Comparison of ENCODE assay signal across 15 cellular contexts in the genomic region with DNA sequence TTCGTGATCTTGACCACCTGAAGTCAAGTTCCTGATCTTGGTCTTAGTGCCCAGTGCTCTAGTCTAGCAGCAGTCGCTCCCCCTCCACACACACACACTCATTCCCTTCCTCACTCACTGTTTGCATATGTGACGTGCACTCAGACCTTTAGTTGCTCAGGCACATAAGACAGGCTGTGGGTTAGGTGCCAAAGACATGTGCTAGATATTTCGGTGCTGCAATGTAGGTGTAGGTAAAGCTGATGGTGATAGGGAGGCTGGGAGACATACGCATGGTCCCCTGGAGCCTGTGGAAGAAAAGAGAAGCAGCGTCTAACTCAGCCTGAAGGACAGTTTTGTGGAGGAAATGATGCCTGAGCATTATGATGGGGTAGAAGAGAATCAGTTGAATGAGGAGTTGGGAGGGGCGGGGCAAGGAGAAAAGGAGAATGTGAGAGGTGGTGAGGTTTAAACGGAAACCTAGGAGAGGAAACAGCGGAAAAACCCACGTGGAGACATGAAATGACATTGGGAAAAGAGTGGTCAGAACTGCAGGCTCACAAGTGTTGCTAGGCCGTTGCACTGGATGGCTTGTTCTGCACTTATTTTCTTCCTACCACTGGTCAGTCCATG. TPM values are rescaled to one million over a fixed set of nuclear protein-coding genes. Genes with fewer than 3 reads are reported as not detected.
DNase-seq lines count a peak whose midpoint lies in the region; ATAC-seq and TF ChIP-seq lines count a peak whose summit lies in the region.
"Had no signal": no experiment of that assay in that cellular context is flagged by ENCODE, and none has a peak within 500 bp of the region (broad histone marks: within the 10 kb centered on the region; RNA-seq: fewer than 3 reads in every experiment).

No MANE protein-coding gene starts in this region.

- H3K4me3 Mint-ChIP-seq in activated CD4-positive, alpha-beta T cell treated with anti-CD3 and anti-CD28 coated beads for 36 hours: peak overlapping the region; percentile 34
- no peak overlapping the region; a peak in 1 of 5 replicates for H3K4me3 Mint-ChIP-seq in H9
- H3K4me3 Mint-ChIP-seq in activated T-helper 17 cell treated with anti-CD3 and anti-CD28 coated beads, Interleukin-2, amount 50 U/mL, for 72 hours: peak overlapping the region; percentile 86
- peak overlapping the region; percentile 23 to 93 (median 72) for H3K4me3 Mint-ChIP-seq in naive thymus-derived CD8-positive, alpha-beta T cell
- H3K4me3 Mint-ChIP-seq: type B pancreatic cell had no signal

- peaks cover 13% of the 10 kb centered on the region for H3K23me2 ChIP-seq in H9 (ENCODE audit: insufficient read length, low read depth, low read length, poor library complexity, severe bottlenecking)

- H3K4me1 ChIP-seq in H9 (ENCODE audit: insufficient read depth, low read length): peaks cover 25% of the 10 kb centered on the region; the same call in 1 of the 2 replicates

- H2BK20ac ChIP-seq in H9 (ENCODE audit: low read depth, low read length, poor library complexity, severe bottlenecking): no peak overlapping the region

- peaks cover 28% of the 10 kb centered on the region; the same call in 1 of the 2 replicates for H3K79me2 ChIP-seq in H9 (ENCODE audit: insufficient read depth, low read length)

- H3K4ac ChIP-seq in H9 (ENCODE audit: low read depth, low read length): no peak overlapping the region

- peak overlapping the region; percentile 84 for H3K23ac ChIP-seq in H9 (ENCODE audit: insufficient read length, low read depth, low read length)

- no peak overlapping the region for H4K8ac ChIP-seq in H9 (replicated peaks; ENCODE audit: insufficient read length, low read depth, low read length)

- H3K4me1 Mint-ChIP-seq in activated CD4-positive, alpha-beta T cell treated with anti-CD3 and anti-CD28 coated beads for 36 hours: peaks cover 73% of the 10 kb centered on the region
- H3K4me1 Mint-ChIP-seq in H9: peaks cover 60 to 72% of the 10 kb centered on the region in 2 experiments
- H3K4me1 Mint-ChIP-seq in activated T-helper 17 cell treated with anti-CD3 and anti-CD28 coated beads, Interleukin-2, amount 50 U/mL, for 72 hours: peaks cover 53% of the 10 kb centered on the region
- H3K4me1 Mint-ChIP-seq in naive thymus-derived CD8-positive, alpha-beta T cell: peaks cover 50 to 85% (median 80%) of the 10 kb centered on the region in 4 donors

- H2AFZ ChIP-seq in H9 (ENCODE audit: low read length): no peak overlapping the region

- H2BK120ac ChIP-seq in H9 (ENCODE audit: low read depth, low read length, poor library complexity, severe bottlenecking): no peak overlapping the region

- H2BK5ac ChIP-seq in H9 (ENCODE audit: insufficient read length, low read length): no peak overlapping the region

- WGBS in H9 (ENCODE audit: extremely low coverage, insufficient read length, low lambda C conversion rate): 100% methylated on average over 2 of the region's 11 CpGs

- peak overlapping the region; percentile 54 for H3K4me2 ChIP-seq in H9 (ENCODE audit: insufficient read depth, insufficient read length, low read length)
- H3K4me2 ChIP-seq: A549 had no signal

- peak; percentile 35 for ATAC-seq in activated CD4-positive, alpha-beta T cell treated with anti-CD3 and anti-CD28 coated beads for 36 hours
- ATAC-seq in activated T-helper 17 cell treated with anti-CD3 and anti-CD28 coated beads, Interleukin-2, amount 50 U/mL, for 72 hours (replicated peaks): peak; percentile 58
- ATAC-seq in naive thymus-derived CD8-positive, alpha-beta T cell: no peak
- ATAC-seq in GM21619 (IDR thresholded peaks at IDR 0.05; ENCODE audit: unreplicated experiment): no peak
- ATAC-seq in GM19324 (IDR thresholded peaks at IDR 0.05; ENCODE audit: low FRiP score, unreplicated experiment): no peak
- no peak for ATAC-seq in GM18520 (IDR thresholded peaks at IDR 0.05; ENCODE audit: unreplicated experiment)
- ATAC-seq: A549 had no signal

- POLR2A ChIA-PET in activated CD4-positive, alpha-beta T cell treated with anti-CD3 and anti-CD28 coated beads for 36 hours (lab: Charles Lee): no interaction called here
- POLR2A ChIA-PET in naive thymus-derived CD8-positive, alpha-beta T cell (lab: Charles Lee): interaction anchor here (1.2 kb wide), 1 partner anchor 26 kb away, joined by 4 read pairs; no protein-coding TSS in a partner anchor

- no peak overlapping the region for H3T11ph ChIP-seq in H9 (ENCODE audit: low read length)

- H3K27ac ChIP-seq in H9 (ENCODE audit: insufficient read length, low read depth, low read length): no peak overlapping the region
- H3K27ac ChIP-seq: A549, ovary, SJSA1 had no signal

- H4K91ac ChIP-seq in H9 (ENCODE audit: insufficient read length, low read depth, low read length): no peak overlapping the region

- no peak overlapping the region for H2BK15ac ChIP-seq in H9 (ENCODE audit: low read depth, low read length)

- DNase-seq in activated CD4-positive, alpha-beta T cell treated with anti-CD3 and anti-CD28 coated beads for 36 hours: peak; percentile 58
- DNase-seq in activated CD4-positive, alpha-beta T cell treated with anti-CD3 and anti-CD28 coated beads, Interleukin-2, amount 50 U/mL, for 1 hour: no peak
- DNase-seq in H9: no peak
- DNase-seq in naive thymus-derived CD8-positive, alpha-beta T cell: no peak
- DNase-seq: hippocampal formation, Kasumi-1, NCI-H2081 treated with DMSO at 0.1 percent for 48 hours, ovary had no signal

- no peak overlapping the region for H3K56ac ChIP-seq in H9 (ENCODE audit: insufficient read length, low read depth, low read length)

- peaks cover 3% of the 10 kb centered on the region for H4K20me1 ChIP-seq in H9 (ENCODE audit: control insufficient read depth, insufficient read depth, insufficient read length)

- H3K9me3 ChIP-seq in H9 (ENCODE audit: control insufficient read depth, low read depth, low read length): no peaks in the 10 kb centered on the region
- H3K9me3 ChIP-seq: A549, ovary, SJSA1 had no signal

- CTCF ChIA-PET in activated CD4-positive, alpha-beta T cell treated with anti-CD3 and anti-CD28 coated beads for 36 hours (lab: Charles Lee): interaction anchor here (1.2 to 1.5 kb wide), 2 partner anchors 50 to 63 kb away, joined by 3 read pairs; no protein-coding TSS in a partner anchor

- H3K36me3 Mint-ChIP-seq in activated CD4-positive, alpha-beta T cell treated with anti-CD3 and anti-CD28 coated beads for 36 hours (ENCODE audit: low read depth): peaks cover 10% of the 10 kb centered on the region
- H3K36me3 Mint-ChIP-seq in H9 (ENCODE audit: insufficient read depth in 1 of 3, low read depth in 3 of 3): 0 out of 7 replicates have a peak, but pooled peaks cover 0 to 3% (median 0%) of the 10 kb centered on the region in 3 experiments
- H3K36me3 Mint-ChIP-seq in activated T-helper 17 cell treated with anti-CD3 and anti-CD28 coated beads, Interleukin-2, amount 50 U/mL, for 72 hours (ENCODE audit: low read depth): peaks cover 81% of the 10 kb centered on the region
- peaks cover 0 to 32% (median 4%) of the 10 kb centered on the region in 3 donors for H3K36me3 Mint-ChIP-seq in naive thymus-derived CD8-positive, alpha-beta T cell

- no peaks in the 10 kb centered on the region for H3K79me1 ChIP-seq in H9 (ENCODE audit: insufficient read depth, low read depth, low read length, poor library complexity, severe bottlenecking)

- peak overlapping the region; percentile 49 for H4K5ac ChIP-seq in H9 (ENCODE audit: insufficient read length, low read depth, low read length)

- no peak overlapping the region for H2BK12ac ChIP-seq in H9 (ENCODE audit: insufficient read length, low read depth, low read length)

- H3K27ac Mint-ChIP-seq in activated CD4-positive, alpha-beta T cell treated with anti-CD3 and anti-CD28 coated beads for 36 hours: peak overlapping the region; percentile 75
- no peak overlapping the region; a peak in 2 of 7 replicates for H3K27ac Mint-ChIP-seq in H9
- H3K27ac Mint-ChIP-seq in activated T-helper 17 cell treated with anti-CD3 and anti-CD28 coated beads, Interleukin-2, amount 50 U/mL, for 72 hours: peak overlapping the region; percentile 88
- peak overlapping the region; percentile 45 to 92 (median 85) for H3K27ac Mint-ChIP-seq in naive thymus-derived CD8-positive, alpha-beta T cell
- H3K27ac Mint-ChIP-seq: type B pancreatic cell had no signal

- H3K18ac ChIP-seq in H9 (ENCODE audit: insufficient read length, low read depth, low read length): peak overlapping the region; percentile 54

- no peaks in the 10 kb centered on the region for H3K27me3 Mint-ChIP-seq in activated CD4-positive, alpha-beta T cell treated with anti-CD3 and anti-CD28 coated beads for 36 hours
- peaks cover 19% of the 10 kb centered on the region for H3K27me3 Mint-ChIP-seq in H9 (ENCODE audit: low read depth)
- no peaks in the 10 kb centered on the region for H3K27me3 Mint-ChIP-seq in activated T-helper 17 cell treated with anti-CD3 and anti-CD28 coated beads, Interleukin-2, amount 50 U/mL, for 72 hours
- H3K27me3 Mint-ChIP-seq in naive thymus-derived CD8-positive, alpha-beta T cell: no peaks in the 10 kb centered on the region
- H3K27me3 Mint-ChIP-seq: type B pancreatic cell had no signal

- H3K27me3 ChIP-seq in H9 (ENCODE audit: insufficient read depth, low read length): no peaks in the 10 kb centered on the region
- H3K27me3 ChIP-seq: ovary, SJSA1 had no signal

- TF ChIP-seq CTCF in H9 (conservative IDR thresholded peaks at IDR 0.05): no peak

- H3K9ac ChIP-seq in H9 (ENCODE audit: extremely low read depth, insufficient read length, low read length): peak overlapping the region; percentile 56

- H3K9me3 Mint-ChIP-seq in activated CD4-positive, alpha-beta T cell treated with anti-CD3 and anti-CD28 coated beads for 36 hours (ENCODE audit: low read depth): no peaks in the 10 kb centered on the region
- H3K9me3 Mint-ChIP-seq in H9: no peaks in the 10 kb centered on the region
- H3K9me3 Mint-ChIP-seq in activated T-helper 17 cell treated with anti-CD3 and anti-CD28 coated beads, Interleukin-2, amount 50 U/mL, for 72 hours: no peaks in the 10 kb centered on the region
- H3K9me3 Mint-ChIP-seq in naive thymus-derived CD8-positive, alpha-beta T cell: no peaks in the 10 kb centered on the region
- H3K9me3 Mint-ChIP-seq: type B pancreatic cell had no signal

- H3K14ac ChIP-seq in H9 (ENCODE audit: insufficient read depth, low read length): no peak overlapping the region

- intact Hi-C loops in activated CD4-positive, alpha-beta T cell treated with anti-CD3 and anti-CD28 coated beads for 36 hours (cut with DNase I, micrococcal nuclease): loop anchor here (2.0 to 10.0 kb wide), 5 partner anchors 58 to 784 kb away; a partner anchor contains a TSS

- H2AK5ac ChIP-seq in H9 (ENCODE audit: insufficient read length, low read length): no peak overlapping the region

RNA-seq across cellular contexts. Expression of a gene that starts 3.9 kb away (rescaled TPM):
- 10 to 100 TPM; 22.2 to 28.6 TPM for total RNA-seq in activated CD4-positive, alpha-beta T cell treated with anti-CD3 and anti-CD28 coated beads for 36 hours
- 16.4 and 18.0 TPM in 2 replicates for total RNA-seq in H9 (2021)
- total RNA-seq in activated T-helper 17 cell treated with anti-CD3 and anti-CD28 coated beads, Interleukin-2, amount 50 U/mL, for 72 hours: 10 to 100 TPM; 59.6 to 76.7 TPM
- total RNA-seq in naive thymus-derived CD8-positive, alpha-beta T cell: 10 to 100 TPM; 80.2 to 83.3 TPM
- polyA plus RNA-seq in naive thymus-derived CD8-positive, alpha-beta T cell: 10 to 100 TPM; 36.5 to 60.6 (median 39.3) TPM

Comparison
In these comparisons a context has a peak if more than half of its experiments do, and no peak if none do; other contexts are left out.
1. ATAC-seq: peak in activated CD4-positive, alpha-beta T cell treated with anti-CD3 and anti-CD28 coated beads for 36 hours (single experiment) and activated T-helper 17 cell treated with anti-CD3 and anti-CD28 coated beads, Interleukin-2, amount 50 U/mL, for 72 hours (single experiment); none in naive thymus-derived CD8-positive, alpha-beta T cell (0 of 2), GM21619 (single experiment), GM19324 (single experiment) and GM18520 (single experiment).
2. H3K27ac Mint-ChIP-seq: peak in activated CD4-positive, alpha-beta T cell treated with anti-CD3 and anti-CD28 coated beads for 36 hours (single experiment), activated T-helper 17 cell treated with anti-CD3 and anti-CD28 coated beads, Interleukin-2, amount 50 U/mL, for 72 hours (single experiment) and naive thymus-derived CD8-positive, alpha-beta T cell (10 of 10); none in H9 (0 of 3).
3. H3K4me3 Mint-ChIP-seq: peak in activated CD4-positive, alpha-beta T cell treated with anti-CD3 and anti-CD28 coated beads for 36 hours (single experiment), activated T-helper 17 cell treated with anti-CD3 and anti-CD28 coated beads, Interleukin-2, amount 50 U/mL, for 72 hours (single experiment) and naive thymus-derived CD8-positive, alpha-beta T cell (10 of 10); none in H9 (0 of 2).